1 cellular context compared by ENCODE assay signal in genomic region chr10:32112055-32112454, GRCh38.
TF ChIP-seq lines count a peak whose summit lies in the region.

No MANE protein-coding gene starts in this region.

TF ChIP-seq in GM23338, 12 proteins besides CTCF, POLR2A, EP300 and RAD21:
- no peak for TF ChIP-seq EZH2 (IDR thresholded peaks at IDR 0.05; ENCODE audit: low read depth, unreplicated experiment)
- no peak for TF ChIP-seq REST (IDR thresholded peaks at IDR 0.05; ENCODE audit: unreplicated experiment)
- TF ChIP-seq ZNF462 (CRISPR knock-in tag; IDR thresholded peaks at IDR 0.05), result no peak
- no peak for TF ChIP-seq NANOG (IDR thresholded peaks at IDR 0.05; ENCODE audit: borderline replicate concordance)
- no peak for TF ChIP-seq STAT1 (IDR thresholded peaks at IDR 0.05; ENCODE audit: unreplicated experiment)
- no peak for TF ChIP-seq ZNF331 (CRISPR knock-in tag; IDR thresholded peaks at IDR 0.05; ENCODE audit: low read depth)
- TF ChIP-seq ETS1 (IDR thresholded peaks at IDR 0.05), result no peak
- TF ChIP-seq CREB1 (CRISPR knock-in tag; IDR thresholded peaks at IDR 0.05; ENCODE audit: low read depth), result no peak
- no peak for TF ChIP-seq ZNF114 (CRISPR knock-in tag; IDR thresholded peaks at IDR 0.05)
- TF ChIP-seq JUNB (IDR thresholded peaks at IDR 0.05; ENCODE audit: unreplicated experiment), result no peak
- TF ChIP-seq EZH2phosphoT487 (IDR thresholded peaks at IDR 0.05; ENCODE audit: unreplicated experiment), result no peak
- TF ChIP-seq POLR2AphosphoS5 (IDR thresholded peaks at IDR 0.05; ENCODE audit: low read depth), result no peak
